28 cellular contexts compared by ENCODE assay signal in genomic region chr7:122402235-122402634, GRCh38.
"Had no signal": no experiment of that assay in that cellular context is flagged by ENCODE, and none has a peak within 500 bp of the region (broad histone marks: within the 10 kb centered on the region; RNA-seq: fewer than 3 reads in every experiment).

No MANE protein-coding gene starts in this region.

- H3K36me3 Mint-ChIP-seq: activated naive CD8-positive, alpha-beta T cell treated with anti-CD3 and anti-CD28 coated beads for 36 hours; immature natural killer cell; naive thymus-derived CD4-positive, alpha-beta T cell; type B pancreatic cell had no signal

- H3K27ac ChIP-seq: breast epithelium, colonic mucosa, esophagus squamous epithelium, gastrocnemius medialis, heart right ventricle, lower lobe of right lung, sigmoid colon, testis had no signal

- H3K27me3 Mint-ChIP-seq: activated B cell treated with CpG ODN at 0.5 μM for 24 hours; activated naive CD8-positive, alpha-beta T cell treated with anti-CD3 and anti-CD28 coated beads for 36 hours; central memory CD8-positive, alpha-beta T cell; naive thymus-derived CD4-positive, alpha-beta T cell; type B pancreatic cell had no signal

- H3K27me3 ChIP-seq: breast epithelium, colonic mucosa, esophagus squamous epithelium, gastrocnemius medialis, heart right ventricle, sigmoid colon, testis had no signal

- H3K4me2 ChIP-seq: smooth muscle cell had no signal

- H3K4me1 Mint-ChIP-seq: activated B cell treated with CpG ODN at 0.5 μM for 24 hours; activated naive CD8-positive, alpha-beta T cell treated with anti-CD3 and anti-CD28 coated beads for 36 hours; central memory CD8-positive, alpha-beta T cell; immature natural killer cell; naive thymus-derived CD4-positive, alpha-beta T cell had no signal

- DNase-seq: activated B cell treated with CpG ODN at 0.5 μM for 24 hours; activated CD4-positive, alpha-beta T cell treated with anti-CD3 and anti-CD28 coated beads for 4 hours; activated CD4-positive, alpha-beta T cell treated with anti-CD3 and anti-CD28 coated beads, Interleukin-2, amount 50 U/mL, for 48 hours; activated CD8-positive, alpha-beta memory T cell treated with anti-CD3 and anti-CD28 coated beads, Interleukin-2, amount 50 U/mL, for 48 hours; activated naive CD4-positive, alpha-beta T cell treated with Interleukin-2 at 50 U/mL for 16 hours; activated naive CD8-positive, alpha-beta T cell treated with anti-CD3 and anti-CD28 coated beads for 36 hours; activated T-cell treated with anti-CD3 and anti-CD28 coated beads, Interleukin-2, amount 50 U/mL, for 4 hours; colonic mucosa; esophagus squamous epithelium; gastrocnemius medialis; heart right ventricle; immature natural killer cell; lower lobe of right lung; naive thymus-derived CD4-positive, alpha-beta T cell; sigmoid colon; stimulated activated CD4-positive, alpha-beta T cell treated with anti-CD3 and anti-CD28 coated beads, Interleukin-15, amount 100 ng/mL, for 24 hours; stimulated activated CD4-positive, alpha-beta T cell treated with anti-CD3 and anti-CD28 coated beads, Interleukin-2, amount 100 ng/mL, for 48 hours; stimulated activated CD8-positive, alpha-beta memory T cell treated with anti-CD3 and anti-CD28 coated beads, Interleukin-4, amount 100 ng/mL, for 48 hours; stimulated activated naive CD4-positive, alpha-beta T cell; T-helper 1 cell; testis had no signal

- H3K36me3 ChIP-seq: breast epithelium, colonic mucosa, esophagus squamous epithelium, gastrocnemius medialis, sigmoid colon had no signal

- H3K4me3 Mint-ChIP-seq: activated B cell treated with CpG ODN at 0.5 μM for 24 hours; activated naive CD8-positive, alpha-beta T cell treated with anti-CD3 and anti-CD28 coated beads for 36 hours; activated T-cell treated with anti-CD3 and anti-CD28 coated beads, Interleukin-2, amount 50 U/mL, for 4 hours; central memory CD8-positive, alpha-beta T cell; immature natural killer cell; naive thymus-derived CD4-positive, alpha-beta T cell; neural crest cell; type B pancreatic cell had no signal

- H3K4me3 ChIP-seq: breast epithelium, colonic mucosa, esophagus squamous epithelium, gastrocnemius medialis, heart right ventricle, lower lobe of right lung, sigmoid colon, smooth muscle cell, testis had no signal

- H3K9me3 Mint-ChIP-seq: activated B cell treated with CpG ODN at 0.5 μM for 24 hours; activated T-helper 2 cell treated with anti-CD3 and anti-CD28 coated beads, Interferon-gamma antibody, Interleukin-2, Interleukin-4, amounts not matched to agents 10 μg/mL and 5 μg/mL and 100 μg/mL, durations not matched to agents 14 hours and 24 hours and 36 hours; neural crest cell; type B pancreatic cell had no signal

- ATAC-seq: activated T-cell treated with anti-CD3 and anti-CD28 coated beads, Interleukin-2, amount 50 U/mL, for 4 hours; gastrocnemius medialis; heart right ventricle; left lobe of liver; lower lobe of right lung; naive thymus-derived CD4-positive, alpha-beta T cell had no signal

- H3K27ac Mint-ChIP-seq: activated B cell treated with CpG ODN at 0.5 μM for 24 hours; activated naive CD8-positive, alpha-beta T cell treated with anti-CD3 and anti-CD28 coated beads for 36 hours; activated T-helper 2 cell treated with anti-CD3 and anti-CD28 coated beads, Interferon-gamma antibody, Interleukin-2, Interleukin-4, amounts not matched to agents 10 μg/mL and 5 μg/mL and 100 μg/mL, durations not matched to agents 14 hours and 24 hours and 36 hours; immature natural killer cell; naive thymus-derived CD4-positive, alpha-beta T cell; type B pancreatic cell had no signal

- H3K4me1 ChIP-seq: breast epithelium, colonic mucosa, esophagus squamous epithelium, gastrocnemius medialis, heart right ventricle, lower lobe of right lung, sigmoid colon, testis had no signal
